ENCODE assay signal across 2 cellular contexts in the genomic region with DNA sequence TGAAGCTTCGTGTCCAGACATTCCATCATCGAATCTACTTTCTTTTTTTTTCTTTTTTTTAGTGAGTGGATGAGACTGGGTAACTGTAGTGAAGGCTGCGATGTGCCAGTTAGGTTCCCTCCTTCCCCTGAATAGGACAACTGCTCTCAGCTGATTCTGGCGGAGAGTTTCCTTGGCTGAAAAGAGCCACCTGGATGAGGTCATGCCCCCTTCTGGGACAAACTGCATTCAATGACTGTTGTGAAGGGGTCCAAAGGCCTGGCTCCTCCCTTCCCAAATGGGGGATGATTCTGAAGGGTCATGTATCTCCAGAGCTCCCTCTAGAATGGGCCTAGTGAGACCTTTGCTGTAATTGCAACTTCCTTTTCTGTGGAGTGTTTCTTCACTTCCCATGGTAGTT.
TF ChIP-seq lines count a peak whose summit lies in the region.

No MANE protein-coding gene starts in this region.

TF ChIP-seq in IMR-90, 13 proteins besides CTCF, POLR2A, EP300 and RAD21:
- TF ChIP-seq MAZ (IDR thresholded peaks at IDR 0.05; ENCODE audit: borderline replicate concordance, low read depth, low read length) (no peak), MXI1 (IDR thresholded peaks at IDR 0.05; ENCODE audit: borderline replicate concordance, low read depth, low read length) (no peak), SMC3 (IDR thresholded peaks at IDR 0.05; ENCODE audit: low read depth, low read length) (no peak), MAFK (IDR thresholded peaks at IDR 0.05; ENCODE audit: low read depth, low read length) (no peak), NFE2L2 (IDR thresholded peaks at IDR 0.05; ENCODE audit: low read depth, low read length) (no peak), FOS (IDR thresholded peaks at IDR 0.05; ENCODE audit: low read depth, low read length) (no peak), CEBPB (IDR thresholded peaks at IDR 0.05; ENCODE audit: low read depth, low read length) (no peak), CHD1 (IDR thresholded peaks at IDR 0.05; ENCODE audit: low read depth, low read length) (no peak), BHLHE40 (IDR thresholded peaks at IDR 0.05; ENCODE audit: low read depth, low read length) (no peak), RFX5 (IDR thresholded peaks at IDR 0.05; ENCODE audit: low read depth, low read length) (no peak), RCOR1 (IDR thresholded peaks at IDR 0.05; ENCODE audit: insufficient replicate concordance, low read length) (no peak)
- TF ChIP-seq, protein P1, sequence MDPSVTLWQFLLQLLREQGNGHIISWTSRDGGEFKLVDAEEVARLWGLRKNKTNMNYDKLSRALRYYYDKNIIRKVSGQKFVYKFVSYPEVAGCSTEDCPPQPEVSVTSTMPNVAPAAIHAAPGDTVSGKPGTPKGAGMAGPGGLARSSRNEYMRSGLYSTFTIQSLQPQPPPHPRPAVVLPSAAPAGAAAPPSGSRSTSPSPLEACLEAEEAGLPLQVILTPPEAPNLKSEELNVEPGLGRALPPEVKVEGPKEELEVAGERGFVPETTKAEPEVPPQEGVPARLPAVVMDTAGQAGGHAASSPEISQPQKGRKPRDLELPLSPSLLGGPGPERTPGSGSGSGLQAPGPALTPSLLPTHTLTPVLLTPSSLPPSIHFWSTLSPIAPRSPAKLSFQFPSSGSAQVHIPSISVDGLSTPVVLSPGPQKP (IDR thresholded peaks at IDR 0.05; ENCODE audit: borderline replicate concordance, low read depth, low read length): no peak
- TF ChIP-seq, protein P2, sequence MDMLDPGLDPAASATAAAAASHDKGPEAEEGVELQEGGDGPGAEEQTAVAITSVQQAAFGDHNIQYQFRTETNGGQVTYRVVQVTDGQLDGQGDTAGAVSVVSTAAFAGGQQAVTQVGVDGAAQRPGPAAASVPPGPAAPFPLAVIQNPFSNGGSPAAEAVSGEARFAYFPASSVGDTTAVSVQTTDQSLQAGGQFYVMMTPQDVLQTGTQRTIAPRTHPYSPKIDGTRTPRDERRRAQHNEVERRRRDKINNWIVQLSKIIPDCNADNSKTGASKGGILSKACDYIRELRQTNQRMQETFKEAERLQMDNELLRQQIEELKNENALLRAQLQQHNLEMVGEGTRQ (IDR thresholded peaks at IDR 0.05; ENCODE audit: low read depth, low read length): no peak

TF ChIP-seq in SK-N-SH, 30 proteins besides CTCF, POLR2A, EP300 and RAD21:
- TF ChIP-seq RFX5 (IDR thresholded peaks at IDR 0.05; ENCODE audit: low read length) (no peak), SIN3A (IDR thresholded peaks at IDR 0.05; ENCODE audit: borderline replicate concordance, low read depth, low read length) (no peak), RXRA (IDR thresholded peaks at IDR 0.05; ENCODE audit: borderline replicate concordance, low read depth) (no peak), IRF3 (IDR thresholded peaks at IDR 0.05; ENCODE audit: low read depth, low read length) (no peak), FOXM1 (IDR thresholded peaks at IDR 0.05; ENCODE audit: low read depth) (no peak), TCF12 (IDR thresholded peaks at IDR 0.05) (no peak), EZH2phosphoT487 (IDR thresholded peaks at IDR 0.05; ENCODE audit: borderline replicate concordance, low read depth) (no peak), GABPA (IDR thresholded peaks at IDR 0.05; ENCODE audit: low read depth) (no peak), TEAD4 (IDR thresholded peaks at IDR 0.05; ENCODE audit: borderline replicate concordance, insufficient read depth) (no peak), RCOR1 (IDR thresholded peaks at IDR 0.05; ENCODE audit: low read length) (no peak), NFIC (IDR thresholded peaks at IDR 0.05; ENCODE audit: borderline replicate concordance) (no peak), NRF1 (IDR thresholded peaks at IDR 0.05; ENCODE audit: low read depth, low read length) (no peak), YY1 (IDR thresholded peaks at IDR 0.05; ENCODE audit: low read depth) (no peak), POLR2AphosphoS5 (IDR thresholded peaks at IDR 0.05; ENCODE audit: low read depth, low read length) (no peak), JUND (IDR thresholded peaks at IDR 0.05) (no peak), GATA2 (CRISPR knock-in tag; IDR thresholded peaks at IDR 0.05) (no peak)
- TF ChIP-seq, protein P2 (IDR thresholded peaks at IDR 0.05; ENCODE audit: borderline replicate concordance, low read depth, low read length): no peak
- TF ChIP-seq, protein P3, sequence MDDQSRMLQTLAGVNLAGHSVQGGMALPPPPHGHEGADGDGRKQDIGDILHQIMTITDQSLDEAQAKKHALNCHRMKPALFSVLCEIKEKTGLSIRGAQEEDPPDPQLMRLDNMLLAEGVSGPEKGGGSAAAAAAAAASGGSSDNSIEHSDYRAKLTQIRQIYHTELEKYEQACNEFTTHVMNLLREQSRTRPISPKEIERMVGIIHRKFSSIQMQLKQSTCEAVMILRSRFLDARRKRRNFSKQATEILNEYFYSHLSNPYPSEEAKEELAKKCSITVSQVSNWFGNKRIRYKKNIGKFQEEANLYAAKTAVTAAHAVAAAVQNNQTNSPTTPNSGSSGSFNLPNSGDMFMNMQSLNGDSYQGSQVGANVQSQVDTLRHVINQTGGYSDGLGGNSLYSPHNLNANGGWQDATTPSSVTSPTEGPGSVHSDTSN (IDR thresholded peaks at IDR 0.05): no peak
- TF ChIP-seq, protein P4, sequence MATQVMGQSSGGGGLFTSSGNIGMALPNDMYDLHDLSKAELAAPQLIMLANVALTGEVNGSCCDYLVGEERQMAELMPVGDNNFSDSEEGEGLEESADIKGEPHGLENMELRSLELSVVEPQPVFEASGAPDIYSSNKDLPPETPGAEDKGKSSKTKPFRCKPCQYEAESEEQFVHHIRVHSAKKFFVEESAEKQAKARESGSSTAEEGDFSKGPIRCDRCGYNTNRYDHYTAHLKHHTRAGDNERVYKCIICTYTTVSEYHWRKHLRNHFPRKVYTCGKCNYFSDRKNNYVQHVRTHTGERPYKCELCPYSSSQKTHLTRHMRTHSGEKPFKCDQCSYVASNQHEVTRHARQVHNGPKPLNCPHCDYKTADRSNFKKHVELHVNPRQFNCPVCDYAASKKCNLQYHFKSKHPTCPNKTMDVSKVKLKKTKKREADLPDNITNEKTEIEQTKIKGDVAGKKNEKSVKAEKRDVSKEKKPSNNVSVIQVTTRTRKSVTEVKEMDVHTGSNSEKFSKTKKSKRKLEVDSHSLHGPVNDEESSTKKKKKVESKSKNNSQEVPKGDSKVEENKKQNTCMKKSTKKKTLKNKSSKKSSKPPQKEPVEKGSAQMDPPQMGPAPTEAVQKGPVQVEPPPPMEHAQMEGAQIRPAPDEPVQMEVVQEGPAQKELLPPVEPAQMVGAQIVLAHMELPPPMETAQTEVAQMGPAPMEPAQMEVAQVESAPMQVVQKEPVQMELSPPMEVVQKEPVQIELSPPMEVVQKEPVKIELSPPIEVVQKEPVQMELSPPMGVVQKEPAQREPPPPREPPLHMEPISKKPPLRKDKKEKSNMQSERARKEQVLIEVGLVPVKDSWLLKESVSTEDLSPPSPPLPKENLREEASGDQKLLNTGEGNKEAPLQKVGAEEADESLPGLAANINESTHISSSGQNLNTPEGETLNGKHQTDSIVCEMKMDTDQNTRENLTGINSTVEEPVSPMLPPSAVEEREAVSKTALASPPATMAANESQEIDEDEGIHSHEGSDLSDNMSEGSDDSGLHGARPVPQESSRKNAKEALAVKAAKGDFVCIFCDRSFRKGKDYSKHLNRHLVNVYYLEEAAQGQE (IDR thresholded peaks at IDR 0.05; ENCODE audit: low read depth, low read length): no peak
